Comparison of ENCODE assay signal across 8 cellular contexts in the genomic region with DNA sequence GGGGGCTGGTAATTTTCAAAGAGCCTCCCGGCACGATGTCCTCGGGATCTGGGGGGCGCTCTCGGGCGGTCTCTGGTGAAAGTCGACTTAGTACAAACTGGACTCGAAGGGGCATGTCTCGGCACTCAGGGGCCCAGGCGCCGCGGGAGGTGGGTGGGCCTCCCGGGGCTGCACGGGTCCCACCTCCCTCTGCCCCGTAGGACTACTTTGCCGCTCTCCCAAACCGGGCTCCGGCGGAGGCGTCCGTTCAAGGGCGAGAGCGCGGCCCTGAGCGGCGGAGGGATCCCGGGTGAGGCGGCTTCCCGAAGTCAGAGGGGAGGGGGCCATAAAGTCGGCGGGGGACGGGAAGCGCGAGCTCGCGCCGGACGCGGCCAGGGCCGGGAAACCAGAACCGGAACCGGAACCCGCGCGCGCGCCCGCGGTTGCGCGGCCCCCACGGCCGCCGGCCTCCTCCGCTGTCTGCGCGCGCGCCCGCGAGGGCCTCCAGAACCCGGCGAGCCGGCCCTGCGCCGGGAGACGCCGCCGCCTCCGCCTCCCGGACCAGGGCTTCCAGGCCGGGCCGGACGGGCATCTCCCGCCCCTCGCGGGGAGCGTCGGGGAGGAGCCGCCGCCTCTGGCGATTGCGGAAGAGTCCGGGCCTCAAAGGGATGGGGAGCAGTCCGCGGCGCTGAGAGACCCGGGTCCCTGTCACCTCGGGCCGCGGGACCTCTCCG.
A peak's percentile ranks its signal among the peaks of the same experiment; 100 is the strongest.
DNase-seq lines count a peak whose midpoint lies in the region; ATAC-seq and TF ChIP-seq lines count a peak whose summit lies in the region.

A gene with protein sequence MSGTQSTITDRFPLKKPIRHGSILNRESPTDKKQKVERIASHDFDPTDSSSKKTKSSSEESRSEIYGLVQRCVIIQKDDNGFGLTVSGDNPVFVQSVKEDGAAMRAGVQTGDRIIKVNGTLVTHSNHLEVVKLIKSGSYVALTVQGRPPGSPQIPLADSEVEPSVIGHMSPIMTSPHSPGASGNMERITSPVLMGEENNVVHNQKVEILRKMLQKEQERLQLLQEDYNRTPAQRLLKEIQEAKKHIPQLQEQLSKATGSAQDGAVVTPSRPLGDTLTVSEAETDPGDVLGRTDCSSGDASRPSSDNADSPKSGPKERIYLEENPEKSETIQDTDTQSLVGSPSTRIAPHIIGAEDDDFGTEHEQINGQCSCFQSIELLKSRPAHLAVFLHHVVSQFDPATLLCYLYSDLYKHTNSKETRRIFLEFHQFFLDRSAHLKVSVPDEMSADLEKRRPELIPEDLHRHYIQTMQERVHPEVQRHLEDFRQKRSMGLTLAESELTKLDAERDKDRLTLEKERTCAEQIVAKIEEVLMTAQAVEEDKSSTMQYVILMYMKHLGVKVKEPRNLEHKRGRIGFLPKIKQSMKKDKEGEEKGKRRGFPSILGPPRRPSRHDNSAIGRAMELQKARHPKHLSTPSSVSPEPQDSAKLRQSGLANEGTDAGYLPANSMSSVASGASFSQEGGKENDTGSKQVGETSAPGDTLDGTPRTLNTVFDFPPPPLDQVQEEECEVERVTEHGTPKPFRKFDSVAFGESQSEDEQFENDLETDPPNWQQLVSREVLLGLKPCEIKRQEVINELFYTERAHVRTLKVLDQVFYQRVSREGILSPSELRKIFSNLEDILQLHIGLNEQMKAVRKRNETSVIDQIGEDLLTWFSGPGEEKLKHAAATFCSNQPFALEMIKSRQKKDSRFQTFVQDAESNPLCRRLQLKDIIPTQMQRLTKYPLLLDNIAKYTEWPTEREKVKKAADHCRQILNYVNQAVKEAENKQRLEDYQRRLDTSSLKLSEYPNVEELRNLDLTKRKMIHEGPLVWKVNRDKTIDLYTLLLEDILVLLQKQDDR (N-terminal part only) (plus strand): TSS at position 486 of the 713 bp plus-strand sequence. CDS start 831 bp downstream, outside the sequence.

- TF ChIP-seq POLR2A in GM19099 (IDR thresholded peaks at IDR 0.05; ENCODE audit: extremely low read depth, insufficient read length, low read depth), result peak; percentile 78

- peaks cover 19 to 28% of the 10 kb centered on the region in 2 donors for H3K4me1 Mint-ChIP-seq in effector memory CD8-positive, alpha-beta T cell (ENCODE audit: low read depth in 2 of 2)
- peaks cover 20% of the 10 kb centered on the region for H3K4me1 Mint-ChIP-seq in memory B cell

- H3K27me3 Mint-ChIP-seq in effector memory CD8-positive, alpha-beta T cell, result peaks cover 47 to 53% of the 10 kb centered on the region in 2 donors
- H3K27me3 Mint-ChIP-seq in memory B cell, result peaks cover 11% of the 10 kb centered on the region

- no peaks in the 10 kb centered on the region for H3K9me3 Mint-ChIP-seq in effector memory CD8-positive, alpha-beta T cell
- no peaks in the 10 kb centered on the region for H3K9me3 Mint-ChIP-seq in memory B cell

- peak; percentile 91 for DNase-seq in Ammon's horn (ENCODE audit: low spot score)
- peak; percentile 91 for DNase-seq in NCI-H82 (lab: John Stamatoyannopoulos, UW)
- DNase-seq in activated CD8-positive, alpha-beta memory T cell treated with anti-CD3 and anti-CD28 coated beads for 48 hours (ENCODE audit: low read depth in 2 of 3, low spot score in 2 of 3), result peak; percentile 63 to 77 (median 67)
- peak; percentile 45 to 53 (median 48) for DNase-seq in effector memory CD8-positive, alpha-beta T cell
- peak; percentile 61 to 68 for DNase-seq in memory B cell (ENCODE audit: low spot score in 2 of 2)
- DNase-seq in stimulated activated CD4-positive, alpha-beta T cell treated with anti-CD3 and anti-CD28 coated beads, TNF-alpha, amount 100 ng/mL, for 48 hours (ENCODE audit: low read depth in 3 of 3), result peak; percentile 62 to 75 (median 75)

- peak; percentile 54 for ATAC-seq in HG03442 (IDR thresholded peaks at IDR 0.05; ENCODE audit: unreplicated experiment)
- ATAC-seq in effector memory CD8-positive, alpha-beta T cell (replicated peaks), result peak; percentile 70
- ATAC-seq in memory B cell (ENCODE audit: low read depth), result peak; percentile 73

- H3K36me3 Mint-ChIP-seq in effector memory CD8-positive, alpha-beta T cell (ENCODE audit: insufficient read depth), result peaks cover 11% of the 10 kb centered on the region
- H3K36me3 Mint-ChIP-seq in memory B cell, result no peaks in the 10 kb centered on the region

- H3K4me3 Mint-ChIP-seq in effector memory CD8-positive, alpha-beta T cell, result peak within 1 kb of the TSS; percentile 86 to 88
- H3K4me3 Mint-ChIP-seq in memory B cell, result peak within 1 kb of the TSS; percentile 86

- H3K27ac Mint-ChIP-seq in effector memory CD8-positive, alpha-beta T cell, result peak within 1 kb of the TSS; percentile 62 to 77
- H3K27ac Mint-ChIP-seq in memory B cell, result no peak within 1 kb of the TSS

Comparison
In these comparisons a context has a peak if more than half of its experiments do, and no peak if none do; other contexts are left out.
1. Peak in every context shown above with its lines: DNase-seq and ATAC-seq.